9 cellular contexts compared by ENCODE assay signal in genomic region chr11:118658372-118659313, GRCh38. TPM values are rescaled to one million over a fixed set of nuclear protein-coding genes. Genes with fewer than 3 reads are reported as not detected.
DNase-seq lines count a peak whose midpoint lies in the region; ATAC-seq, FAIRE-seq and TF ChIP-seq lines count a peak whose summit lies in the region.
"Had no signal": no experiment of that assay in that cellular context is flagged by ENCODE, and none has a peak within 500 bp of the region (broad histone marks: within the 10 kb centered on the region; RNA-seq: fewer than 3 reads in every experiment).

No MANE protein-coding gene starts in this region.

- H3K4me1 ChIP-seq in HUES64 (ENCODE audit: insufficient read depth, low read length), result peaks cover 23% of the 10 kb centered on the region
- peaks cover 36% of the 10 kb centered on the region for H3K4me1 ChIP-seq in mesenchymal stem cell (ENCODE audit: control insufficient read depth, insufficient read depth, low read depth, low read length)

- H2AFZ ChIP-seq in mesenchymal stem cell (ENCODE audit: low read depth, low read length), result no peak overlapping the region

- TF ChIP-seq CTCF in choroid plexus epithelial cell (conservative IDR thresholded peaks at IDR 0.05; ENCODE audit: low read depth, low read length), result peak; percentile 31

- peak overlapping the region in 1 of 2 experiments; percentile 5 for H3K18ac ChIP-seq in mesenchymal stem cell (ENCODE audit: low read depth in 1 of 2, low read length in 2 of 2)

- H3K27ac ChIP-seq in HUES64 (ENCODE audit: low read depth, low read length), result peak overlapping the region; percentile 53; the same call in 1 of the 2 replicates
- peak overlapping the region; percentile 38 for H3K27ac ChIP-seq in mesenchymal stem cell (ENCODE audit: low read length, poor library complexity, severe bottlenecking)

- no peak overlapping the region for H4K91ac ChIP-seq in mesenchymal stem cell (ENCODE audit: low read length)

- peaks cover 34% of the 10 kb centered on the region for H3K36me3 ChIP-seq in HUES64 (ENCODE audit: insufficient read depth, low read length)
- H3K36me3 ChIP-seq in mesenchymal stem cell (ENCODE audit: control insufficient read depth in 1 of 2, insufficient read depth in 2 of 2, low read depth in 1 of 2, low read length in 2 of 2), result peaks cover 46 to 63% of the 10 kb centered on the region in 2 experiments

- no peak overlapping the region for H3K4me2 ChIP-seq in mesenchymal stem cell (ENCODE audit: low read length, poor library complexity, severe bottlenecking)

- H2BK15ac ChIP-seq in mesenchymal stem cell (ENCODE audit: low read depth, poor library complexity, severe bottlenecking), result no peak overlapping the region

- H3K9me3 ChIP-seq in HUES64 (ENCODE audit: insufficient read depth, low read depth, low read length), result no peaks in the 10 kb centered on the region
- no peaks in the 10 kb centered on the region for H3K9me3 ChIP-seq in mesenchymal stem cell (ENCODE audit: control insufficient read depth, low read length)

- H2BK12ac ChIP-seq in mesenchymal stem cell (ENCODE audit: low read length in 2 of 2), result peak overlapping the region in 1 of 2 experiments; percentile 49

- DNase-seq in 8988T (peak; percentile 67), choroid plexus epithelial cell (ENCODE audit: low read depth) (peak; percentile 32), mesenchymal stem cell (peak; percentile 37), HTR-8/SVneo (ENCODE audit: insufficient read length, low spot score) (no peak), NCI-H146 (lab: John Stamatoyannopoulos, UW) (no peak)
- DNase-seq in central memory CD4-positive, alpha-beta T cell, result no peak

- 76% methylated on average over 20 of the region's 20 CpGs for WGBS in HUES64
- WGBS in mesenchymal stem cell, result 68% methylated on average over 20 of the region's 20 CpGs

- no peak overlapping the region for H3K4ac ChIP-seq in mesenchymal stem cell (ENCODE audit: low read depth in 1 of 2, low read length in 2 of 2)

- no peak overlapping the region for H2BK5ac ChIP-seq in mesenchymal stem cell (ENCODE audit: low read depth, low read length, poor library complexity, severe bottlenecking)

- no peak overlapping the region for H3K4me3 ChIP-seq in HUES64 (ENCODE audit: low read length)
- no peak overlapping the region for H3K4me3 ChIP-seq in choroid plexus epithelial cell (ENCODE audit: low read depth, low read length)
- no peak overlapping the region for H3K4me3 ChIP-seq in mesenchymal stem cell (ENCODE audit: insufficient read depth in 1 of 2, low read depth in 1 of 2, low read length in 2 of 2)

- FAIRE-seq in HTR-8/SVneo (lab: Jason Lieb, UNC), result no peak
- FAIRE-seq: TTC549 had no signal

- H3K9ac ChIP-seq in HUES64 (ENCODE audit: low read depth, low read length) (no peak overlapping the region), mesenchymal stem cell (ENCODE audit: low read length) (peak overlapping the region; percentile 5)

- H2AK5ac ChIP-seq in mesenchymal stem cell (ENCODE audit: low read length, severe bottlenecking), result no peak overlapping the region

- H3K79me1 ChIP-seq in mesenchymal stem cell (replicated peaks; ENCODE audit: low read length, poor library complexity, severe bottlenecking), result peaks cover 13% of the 10 kb centered on the region

- H3K27me3 ChIP-seq in HUES64 (ENCODE audit: insufficient read depth, low read length) (no peaks in the 10 kb centered on the region), mesenchymal stem cell (ENCODE audit: control insufficient read depth in 1 of 2, insufficient read depth in 1 of 2, low read length in 2 of 2) (no peaks in the 10 kb centered on the region)

- H4K8ac ChIP-seq in mesenchymal stem cell (ENCODE audit: low read length), result peak overlapping the region; percentile 33

- H2BK120ac ChIP-seq in mesenchymal stem cell (ENCODE audit: low read depth, low read length), result no peak overlapping the region

- H3K23ac ChIP-seq in mesenchymal stem cell (ENCODE audit: low read length in 2 of 2), result no peak overlapping the region

- peak overlapping the region in 1 of 2 experiments; percentile 68 for H3K14ac ChIP-seq in mesenchymal stem cell (ENCODE audit: low read length in 2 of 2)

- ATAC-seq in GM19023 (IDR thresholded peaks at IDR 0.05; ENCODE audit: unreplicated experiment), result no peak

RNA-seq across cellular contexts. Expression of gene TREH, which starts 20.8 kb away (rescaled TPM):
- not detected for polyA plus RNA-seq in HUES64 (2013, experiment 1 of 2)
- not detected for polyA plus RNA-seq in HUES64 (2013, experiment 2 of 2)
- not detected for polyA plus RNA-seq in mesenchymal stem cell (2013, experiment 1 of 2)
- polyA plus RNA-seq in mesenchymal stem cell (2013, experiment 2 of 2), result not detected

RNA-seq across cellular contexts. Expression of gene PHLDB1, which starts 51.2 kb away (rescaled TPM):
- 51.4 TPM for polyA plus RNA-seq in HUES64 (2013, experiment 1 of 2)
- polyA plus RNA-seq in HUES64 (2013, experiment 2 of 2), result 62.6 TPM
- polyA plus RNA-seq in mesenchymal stem cell (2013, experiment 1 of 2), result 124 TPM
- 114 TPM for polyA plus RNA-seq in mesenchymal stem cell (2013, experiment 2 of 2)

Comparison
In these comparisons a context has a peak if more than half of its experiments do, and no peak if none do; other contexts are left out.
1. DNase-seq: peak in 8988T (single experiment), choroid plexus epithelial cell (single experiment) and mesenchymal stem cell (single experiment); none in central memory CD4-positive, alpha-beta T cell (single experiment), HTR-8/SVneo (single experiment) and NCI-H146 (single experiment).